ENCODE assay signal across 22 cellular contexts in genomic region chr2:25446122-25446521, GRCh38.
A peak's percentile ranks its signal among the peaks of the same experiment; 100 is the strongest.
DNase-seq lines count a peak whose midpoint lies in the region; ATAC-seq and FAIRE-seq lines count a peak whose summit lies in the region.
"Had no signal": no experiment of that assay in that cellular context is flagged by ENCODE, and none has a peak within 500 bp of the region (broad histone marks: within the 10 kb centered on the region; RNA-seq: fewer than 3 reads in every experiment).

No MANE protein-coding gene starts in this region.

- DNase-seq in GM19239 (ENCODE audit: insufficient read length, low spot score) = no peak
- no peak for DNase-seq in central memory CD8-positive, alpha-beta T cell (ENCODE audit: low spot score in 2 of 2)
- DNase-seq in stimulated activated CD4-positive, alpha-beta T cell treated with anti-CD3 and anti-CD28 coated beads, Interleukin-4, amount 100 ng/mL, for 4 hours = no peak
- DNase-seq in activated T-cell treated with anti-CD3 and anti-CD28 coated beads, Interleukin-2, amount 50 U/mL, for 48 hours = no peak
- no peak for DNase-seq in A172 (ENCODE audit: low spot score)
- DNase-seq: ACHN; BE2C; C1 segment of cervical spinal cord; CD4-positive, CD25-positive, alpha-beta regulatory T cell; CD8-positive, alpha-beta memory T cell; COR-L47; DMS 273 treated with DMSO at 0.1 percent for 48 hours; DMS53; DND-41; EL; HCEC 1CT; KG1 had no signal

- no peak overlapping the region for H3K4me3 ChIP-seq in HUES48 (ENCODE audit: low read depth, low read length)
- H3K4me3 ChIP-seq: GM12878 had no signal

- peaks cover 7% of the 10 kb centered on the region for H3K36me3 Mint-ChIP-seq in central memory CD8-positive, alpha-beta T cell (ENCODE audit: insufficient read depth)
- peaks cover 16% of the 10 kb centered on the region for H3K36me3 Mint-ChIP-seq in stimulated activated memory B cell treated with anti-CD40 and anti-IgM and Interleukin-4, amounts not matched to agents 10 μg/mL and 1 μg/mL and 100 μg/mL, for 72 hours

- no peak overlapping the region for H3K9ac ChIP-seq in HUES48 (ENCODE audit: low read depth, low read length)

- H3K27me3 Mint-ChIP-seq in central memory CD8-positive, alpha-beta T cell = no peaks in the 10 kb centered on the region
- H3K27me3 Mint-ChIP-seq in stimulated activated memory B cell treated with anti-CD40 and anti-IgM and Interleukin-4, amounts not matched to agents 10 μg/mL and 1 μg/mL and 100 μg/mL, for 72 hours = no peaks in the 10 kb centered on the region
- H3K27me3 Mint-ChIP-seq: CD4-positive, CD25-positive, alpha-beta regulatory T cell; CD8-positive, alpha-beta memory T cell had no signal

- peak; percentile 42 for FAIRE-seq in GM19239 (lab: Jason Lieb, UNC)
- FAIRE-seq: A204.1, GM12878 had no signal

- H3K9me3 ChIP-seq in HUES48 (ENCODE audit: control insufficient read depth, insufficient read depth, low read length) = no peaks in the 10 kb centered on the region
- H3K9me3 ChIP-seq: BE2C had no signal

- no peaks in the 10 kb centered on the region for H3K4me1 Mint-ChIP-seq in central memory CD8-positive, alpha-beta T cell
- H3K4me1 Mint-ChIP-seq in stimulated activated memory B cell treated with anti-CD40 and anti-IgM and Interleukin-4, amounts not matched to agents 10 μg/mL and 1 μg/mL and 100 μg/mL, for 72 hours = peaks cover 50% of the 10 kb centered on the region
- H3K4me1 Mint-ChIP-seq: CD8-positive, alpha-beta memory T cell had no signal

- H3K9me3 Mint-ChIP-seq in central memory CD8-positive, alpha-beta T cell = no peaks in the 10 kb centered on the region
- H3K9me3 Mint-ChIP-seq in stimulated activated memory B cell treated with anti-CD40 and anti-IgM and Interleukin-4, amounts not matched to agents 10 μg/mL and 1 μg/mL and 100 μg/mL, for 72 hours = no peaks in the 10 kb centered on the region
- H3K9me3 Mint-ChIP-seq: CD4-positive, CD25-positive, alpha-beta regulatory T cell; CD8-positive, alpha-beta memory T cell had no signal

- peak overlapping the region; percentile 11 for H3K27ac ChIP-seq in HUES48 (ENCODE audit: low read depth, low read length)
- H3K27ac ChIP-seq: HL-60 had no signal

- H3K4me1 ChIP-seq in HUES48 (ENCODE audit: control insufficient read depth, insufficient read depth, low read length) = peaks cover 14% of the 10 kb centered on the region
- H3K4me1 ChIP-seq: BE2C had no signal

- H3K36me3 ChIP-seq in HUES48 (ENCODE audit: control insufficient read depth, insufficient read depth, low read length) = no peaks in the 10 kb centered on the region
- H3K36me3 ChIP-seq: BE2C had no signal

- H3K4me3 Mint-ChIP-seq in central memory CD8-positive, alpha-beta T cell = no peak overlapping the region
- no peak overlapping the region for H3K4me3 Mint-ChIP-seq in stimulated activated memory B cell treated with anti-CD40 and anti-IgM and Interleukin-4, amounts not matched to agents 10 μg/mL and 1 μg/mL and 100 μg/mL, for 72 hours
- H3K4me3 Mint-ChIP-seq: CD4-positive, CD25-positive, alpha-beta regulatory T cell; CD8-positive, alpha-beta memory T cell had no signal

- H3K27ac Mint-ChIP-seq in central memory CD8-positive, alpha-beta T cell (ENCODE audit: low read depth) = peak overlapping the region; percentile 77
- H3K27ac Mint-ChIP-seq in stimulated activated memory B cell treated with anti-CD40 and anti-IgM and Interleukin-4, amounts not matched to agents 10 μg/mL and 1 μg/mL and 100 μg/mL, for 72 hours = peak overlapping the region; percentile 61
- H3K27ac Mint-ChIP-seq: CD4-positive, CD25-positive, alpha-beta regulatory T cell had no signal

- no peak for ATAC-seq in central memory CD8-positive, alpha-beta T cell (replicated peaks; ENCODE audit: extremely low read depth, poor library complexity, severe bottlenecking)
- ATAC-seq in stimulated activated memory B cell treated with anti-CD40 and anti-IgM and Interleukin-4, amounts not matched to agents 10 μg/mL and 1 μg/mL and 100 μg/mL, for 72 hours = no peak
- ATAC-seq: GM12878 had no signal

- no peaks in the 10 kb centered on the region for H3K27me3 ChIP-seq in HUES48 (ENCODE audit: control insufficient read depth, insufficient read depth, low read length)
- H3K27me3 ChIP-seq: BE2C had no signal
